ENCODE assay signal across 2 cellular contexts in genomic region chr12:121144416-121144914, GRCh38.
TF ChIP-seq lines count a peak whose summit lies in the region.

No MANE protein-coding gene starts in this region.

TF ChIP-seq in IMR-90, 13 proteins besides CTCF, POLR2A, EP300 and RAD21:
- TF ChIP-seq RFX5 (IDR thresholded peaks at IDR 0.05; ENCODE audit: low read depth, low read length) (no peak), FOS (IDR thresholded peaks at IDR 0.05; ENCODE audit: low read depth, low read length) (no peak), NFE2L2 (IDR thresholded peaks at IDR 0.05; ENCODE audit: low read depth, low read length) (no peak), CHD1 (IDR thresholded peaks at IDR 0.05; ENCODE audit: low read depth, low read length) (no peak), MXI1 (IDR thresholded peaks at IDR 0.05; ENCODE audit: borderline replicate concordance, low read depth, low read length) (no peak), MAFK (IDR thresholded peaks at IDR 0.05; ENCODE audit: low read depth, low read length) (no peak), ELK1 (IDR thresholded peaks at IDR 0.05; ENCODE audit: borderline replicate concordance, low read depth, low read length) (no peak), BHLHE40 (IDR thresholded peaks at IDR 0.05; ENCODE audit: low read depth, low read length) (no peak), MAZ (IDR thresholded peaks at IDR 0.05; ENCODE audit: borderline replicate concordance, low read depth, low read length) (no peak)
- TF ChIP-seq, protein P1, sequence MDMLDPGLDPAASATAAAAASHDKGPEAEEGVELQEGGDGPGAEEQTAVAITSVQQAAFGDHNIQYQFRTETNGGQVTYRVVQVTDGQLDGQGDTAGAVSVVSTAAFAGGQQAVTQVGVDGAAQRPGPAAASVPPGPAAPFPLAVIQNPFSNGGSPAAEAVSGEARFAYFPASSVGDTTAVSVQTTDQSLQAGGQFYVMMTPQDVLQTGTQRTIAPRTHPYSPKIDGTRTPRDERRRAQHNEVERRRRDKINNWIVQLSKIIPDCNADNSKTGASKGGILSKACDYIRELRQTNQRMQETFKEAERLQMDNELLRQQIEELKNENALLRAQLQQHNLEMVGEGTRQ (IDR thresholded peaks at IDR 0.05; ENCODE audit: low read depth, low read length), result no peak

TF ChIP-seq in HepG2, 621 proteins besides CTCF, POLR2A, EP300 and RAD21:
- peak; percentile 37; the same call in 1 of the 2 replicates for TF ChIP-seq FOSL2 (CRISPR knock-in tag; IDR thresholded peaks at IDR 0.05)
- TF ChIP-seq HMGXB4 (CRISPR knock-in tag; IDR thresholded peaks at IDR 0.05; ENCODE audit: borderline replicate concordance in 1 of 2, low read depth in 1 of 2), result no peak
